Comparison of ENCODE assay signal across 1 cellular context in the genomic region with DNA sequence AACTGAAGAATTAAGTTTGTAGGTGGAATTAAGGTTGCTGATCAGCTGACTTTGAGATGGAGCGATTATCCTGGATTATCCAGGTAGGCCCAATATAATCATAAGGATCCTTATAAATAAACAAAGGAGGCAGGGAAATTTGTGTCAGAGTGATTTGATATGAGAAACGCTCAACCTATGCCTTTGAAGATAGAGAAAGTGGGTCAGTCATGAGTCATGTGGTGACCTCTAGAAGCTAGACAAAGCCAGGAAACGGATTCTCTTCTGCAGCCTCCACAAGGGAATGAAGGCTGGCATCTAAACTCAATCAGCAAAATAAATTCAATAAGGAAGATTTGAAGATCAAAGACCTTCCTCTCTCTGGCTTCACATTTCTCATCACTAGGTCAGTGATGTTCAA.
TF ChIP-seq lines count a peak whose summit lies in the region.

No MANE protein-coding gene starts in this region.

TF ChIP-seq in HepG2, 621 proteins besides CTCF, POLR2A, EP300 and RAD21:
- TF ChIP-seq FOSL2 (CRISPR knock-in tag; IDR thresholded peaks at IDR 0.05) = peak; percentile 57
- TF ChIP-seq, protein P1, sequence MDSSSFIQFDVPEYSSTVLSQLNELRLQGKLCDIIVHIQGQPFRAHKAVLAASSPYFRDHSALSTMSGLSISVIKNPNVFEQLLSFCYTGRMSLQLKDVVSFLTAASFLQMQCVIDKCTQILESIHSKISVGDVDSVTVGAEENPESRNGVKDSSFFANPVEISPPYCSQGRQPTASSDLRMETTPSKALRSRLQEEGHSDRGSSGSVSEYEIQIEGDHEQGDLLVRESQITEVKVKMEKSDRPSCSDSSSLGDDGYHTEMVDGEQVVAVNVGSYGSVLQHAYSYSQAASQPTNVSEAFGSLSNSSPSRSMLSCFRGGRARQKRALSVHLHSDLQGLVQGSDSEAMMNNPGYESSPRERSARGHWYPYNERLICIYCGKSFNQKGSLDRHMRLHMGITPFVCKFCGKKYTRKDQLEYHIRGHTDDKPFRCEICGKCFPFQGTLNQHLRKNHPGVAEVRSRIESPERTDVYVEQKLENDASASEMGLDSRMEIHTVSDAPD (CRISPR knock-in tag; IDR thresholded peaks at IDR 0.05) = no peak
- TF ChIP-seq SIN3B (IDR thresholded peaks at IDR 0.05; ENCODE audit: low read length) = no peak
- no peak for TF ChIP-seq ZNF616 (CRISPR knock-in tag; IDR thresholded peaks at IDR 0.05; ENCODE audit: low read depth)
- peak; percentile 43; the same call in 1 of the 2 replicates for TF ChIP-seq TCF7 (IDR thresholded peaks at IDR 0.05; ENCODE audit: low read depth)
- TF ChIP-seq, protein P2, sequence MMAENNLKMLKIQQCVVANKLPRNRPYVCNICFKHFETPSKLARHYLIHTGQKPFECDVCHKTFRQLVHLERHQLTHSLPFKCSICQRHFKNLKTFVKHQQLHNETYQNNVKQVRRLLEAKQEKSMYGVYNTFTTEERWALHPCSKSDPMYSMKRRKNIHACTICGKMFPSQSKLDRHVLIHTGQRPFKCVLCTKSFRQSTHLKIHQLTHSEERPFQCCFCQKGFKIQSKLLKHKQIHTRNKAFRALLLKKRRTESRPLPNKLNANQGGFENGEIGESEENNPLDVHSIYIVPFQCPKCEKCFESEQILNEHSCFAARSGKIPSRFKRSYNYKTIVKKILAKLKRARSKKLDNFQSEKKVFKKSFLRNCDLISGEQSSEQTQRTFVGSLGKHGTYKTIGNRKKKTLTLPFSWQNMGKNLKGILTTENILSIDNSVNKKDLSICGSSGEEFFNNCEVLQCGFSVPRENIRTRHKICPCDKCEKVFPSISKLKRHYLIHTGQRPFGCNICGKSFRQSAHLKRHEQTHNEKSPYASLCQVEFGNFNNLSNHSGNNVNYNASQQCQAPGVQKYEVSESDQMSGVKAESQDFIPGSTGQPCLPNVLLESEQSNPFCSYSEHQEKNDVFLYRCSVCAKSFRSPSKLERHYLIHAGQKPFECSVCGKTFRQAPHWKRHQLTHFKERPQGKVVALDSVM (CRISPR knock-in tag; IDR thresholded peaks at IDR 0.05) = peak; percentile 40; the same call in 1 of the 2 replicates
- TF ChIP-seq RARA (CRISPR knock-in tag; IDR thresholded peaks at IDR 0.05) = peak; percentile 42
